ENCODE assay signal across 2 cellular contexts in the genomic region with DNA sequence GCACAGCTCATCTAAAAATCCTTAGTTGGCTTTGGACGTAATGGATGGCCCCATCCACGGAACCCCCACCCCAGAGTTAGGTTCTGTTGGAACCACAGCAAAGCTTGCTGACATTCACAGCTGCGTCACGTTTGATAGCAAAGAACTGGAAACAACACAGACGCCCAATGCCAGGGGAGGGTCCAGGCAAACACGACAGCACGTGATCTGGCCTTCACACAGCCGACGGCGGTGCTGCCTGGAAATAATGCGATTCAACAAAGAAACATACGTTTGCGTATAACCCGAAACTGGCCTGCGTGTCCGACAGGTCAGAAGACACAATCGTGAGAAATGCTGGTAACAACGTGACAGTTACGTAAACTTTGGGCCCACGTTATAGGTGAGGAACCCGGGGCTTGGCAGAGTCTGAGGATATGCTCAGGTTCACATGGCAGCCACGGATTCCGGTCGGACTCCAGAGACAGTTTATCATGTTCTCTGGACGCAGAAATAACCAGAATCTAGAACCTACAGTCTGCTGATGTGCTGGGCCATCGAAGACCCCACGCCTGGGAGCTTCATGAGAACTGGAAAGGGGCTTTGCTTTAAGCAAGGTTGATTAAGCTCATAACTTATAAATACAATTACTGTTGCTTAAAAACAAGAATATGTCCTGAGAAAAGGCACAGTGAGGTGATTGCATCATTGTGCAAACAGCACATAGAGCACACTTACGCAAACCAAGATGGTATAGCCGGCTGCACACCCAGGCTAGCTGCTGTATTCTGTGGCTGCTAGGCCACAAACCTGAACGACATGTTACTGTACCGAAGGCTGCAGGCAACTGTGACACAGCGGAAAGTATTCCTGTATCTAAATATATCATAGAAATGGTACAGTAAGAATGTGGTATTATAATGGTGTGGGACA.
TF ChIP-seq lines count a peak whose summit lies in the region.

No MANE protein-coding gene starts in this region.

TF ChIP-seq in IMR-90, 13 proteins besides CTCF, POLR2A, EP300 and RAD21:
- peak; percentile 77 for TF ChIP-seq CEBPB (IDR thresholded peaks at IDR 0.05; ENCODE audit: low read depth, low read length)
- no peak for TF ChIP-seq MAZ (IDR thresholded peaks at IDR 0.05; ENCODE audit: borderline replicate concordance, low read depth, low read length)
TF ChIP-seq in IMR-90: peak in this region for 1.

TF ChIP-seq in WTC11, 78 proteins besides CTCF, POLR2A, EP300 and RAD21:
- TF ChIP-seq GABPB1 (CRISPR knock-in tag; IDR thresholded peaks at IDR 0.05), result peak; percentile 95
- TF ChIP-seq, protein P1, sequence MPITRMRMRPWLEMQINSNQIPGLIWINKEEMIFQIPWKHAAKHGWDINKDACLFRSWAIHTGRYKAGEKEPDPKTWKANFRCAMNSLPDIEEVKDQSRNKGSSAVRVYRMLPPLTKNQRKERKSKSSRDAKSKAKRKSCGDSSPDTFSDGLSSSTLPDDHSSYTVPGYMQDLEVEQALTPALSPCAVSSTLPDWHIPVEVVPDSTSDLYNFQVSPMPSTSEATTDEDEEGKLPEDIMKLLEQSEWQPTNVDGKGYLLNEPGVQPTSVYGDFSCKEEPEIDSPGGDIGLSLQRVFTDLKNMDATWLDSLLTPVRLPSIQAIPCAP (CRISPR knock-in tag; IDR thresholded peaks at IDR 0.05), result no peak
